Comparison of ENCODE assay signal across 9 cellular contexts in genomic region chr1:81803423-81804103, GRCh38. TPM values are rescaled to one million over a fixed set of nuclear protein-coding genes. Genes with fewer than 3 reads are reported as not detected.
DNase-seq lines count a peak whose midpoint lies in the region; ATAC-seq and TF ChIP-seq lines count a peak whose summit lies in the region.
"Had no signal": no experiment of that assay in that cellular context is flagged by ENCODE, and none has a peak within 500 bp of the region (broad histone marks: within the 10 kb centered on the region; RNA-seq: fewer than 3 reads in every experiment).

No MANE protein-coding gene starts in this region.

- DNase-seq in HAP-1 (ENCODE audit: low spot score in 2 of 2) (peak; percentile 65 to 70), right cardiac atrium (no peak), Karpas-422 (no peak)
- DNase-seq in activated effector memory CD4-positive, alpha-beta T cell treated with anti-CD3 and anti-CD28 coated beads, Interleukin-2, amount 50 U/mL, for 16 hours, result no peak
- DNase-seq in stimulated activated CD4-positive, alpha-beta T cell treated with anti-CD3 and anti-CD28 coated beads, Interleukin-15, amount 100 ng/mL, for 24 hours, result no peak

- no peak for TF ChIP-seq CTCF in WI38 (IDR thresholded peaks at IDR 0.05; ENCODE audit: low read depth, low read length)

- no peak overlapping the region for H2AFZ ChIP-seq in Karpas-422 (ENCODE audit: low read length)

- peaks cover 38% of the 10 kb centered on the region for H3K4me1 ChIP-seq in HAP-1
- H3K4me1 ChIP-seq in right cardiac atrium (ENCODE audit: control insufficient read depth, insufficient read depth, low read length), result no peaks in the 10 kb centered on the region
- H3K4me1 ChIP-seq in skeletal muscle tissue (ENCODE audit: control insufficient read depth in 3 of 3, insufficient read depth in 3 of 3, low read length in 3 of 3), result peaks cover 3 to 26% (median 6%) of the 10 kb centered on the region in 3 donors
- H3K4me1 ChIP-seq in Karpas-422 (ENCODE audit: low read length), result no peaks in the 10 kb centered on the region

- H3K4me3 ChIP-seq in HAP-1 (peak overlapping the region; percentile 69), WI38 (ENCODE audit: low read depth, low read length) (peak overlapping the region; percentile 56), right cardiac atrium (ENCODE audit: low read length) (peak overlapping the region; percentile 86), skeletal muscle tissue (ENCODE audit: low read length in 3 of 3) (peak overlapping the region; percentile 72 to 80 (median 79)), Karpas-422 (ENCODE audit: low read length) (no peak overlapping the region)

- H3K4me2 ChIP-seq in Karpas-422 (ENCODE audit: low read depth, low read length, poor library complexity, severe bottlenecking), result no peak overlapping the region

- no peaks in the 10 kb centered on the region for H3K9me3 ChIP-seq in HAP-1
- no peaks in the 10 kb centered on the region for H3K9me3 ChIP-seq in right cardiac atrium (ENCODE audit: control insufficient read depth, low read length)
- no peaks in the 10 kb centered on the region for H3K9me3 ChIP-seq in skeletal muscle tissue (ENCODE audit: control insufficient read depth in 3 of 3, low read length in 3 of 3)
- H3K9me3 ChIP-seq in Karpas-422 (ENCODE audit: low read length), result no peaks in the 10 kb centered on the region
- H3K9me3 ChIP-seq: neutrophil had no signal

- H3K27me3 ChIP-seq in HAP-1 (ENCODE audit: low read depth) (no peaks in the 10 kb centered on the region), right cardiac atrium (ENCODE audit: control insufficient read depth, insufficient read depth) (no peaks in the 10 kb centered on the region), skeletal muscle tissue (ENCODE audit: control insufficient read depth in 3 of 3, insufficient read depth in 3 of 3, low read length in 3 of 3) (peaks cover 21 to 33% (median 26%) of the 10 kb centered on the region in 3 donors), Karpas-422 (ENCODE audit: low read length) (no peaks in the 10 kb centered on the region; the same call in 1 of the 2 replicates)

- no peaks in the 10 kb centered on the region for H4K20me1 ChIP-seq in Karpas-422 (ENCODE audit: insufficient read depth, low read depth, low read length)

- H3K9ac ChIP-seq in skeletal muscle tissue (ENCODE audit: low read depth in 1 of 3, low read length in 3 of 3) (peak overlapping the region; percentile 55 to 80 (median 72)), Karpas-422 (ENCODE audit: low read length) (no peak overlapping the region)

- H3K36me3 ChIP-seq in HAP-1 (replicated peaks) (no peaks in the 10 kb centered on the region), skeletal muscle tissue (ENCODE audit: control insufficient read depth in 3 of 3, insufficient read depth in 3 of 3, low read length in 3 of 3) (no peaks in the 10 kb centered on the region), Karpas-422 (ENCODE audit: insufficient read depth, low read length) (no peaks in the 10 kb centered on the region)
- H3K36me3 ChIP-seq: neutrophil had no signal

- ATAC-seq in right cardiac atrium (peak in 1 of 2 donors; percentile 0), GM21529 (IDR thresholded peaks at IDR 0.05; ENCODE audit: unreplicated experiment) (no peak)

- no peaks in the 10 kb centered on the region for H3K9me2 ChIP-seq in Karpas-422 (replicated peaks; ENCODE audit: insufficient read depth, low read length)

- in situ Hi-C loops in HAP-1 (cut with MboI; ENCODE audit: low sequenced_read_pairs), result no loop called here

- H3K79me2 ChIP-seq in Karpas-422 (ENCODE audit: low read length), result no peaks in the 10 kb centered on the region

- H3K27ac ChIP-seq in right cardiac atrium (ENCODE audit: low read length) (peak overlapping the region; percentile 37), skeletal muscle tissue (ENCODE audit: low read depth, low read length) (peak overlapping the region; percentile 61), Karpas-422 (ENCODE audit: low read length) (no peak overlapping the region)
- H3K27ac ChIP-seq: neutrophil had no signal

- intact Hi-C loops in right cardiac atrium (cut with DNase I), result loop anchor here in 1 of 4 donors (5.0 to 10.0 kb wide), 2 partner anchors 171 to 491 kb away; no protein-coding TSS in a partner anchor

- 2% methylated on average over 15 of the region's 15 CpGs for WGBS in right cardiac atrium

RNA-seq across cellular contexts. Expression of gene ADGRL2, which starts 2.8 kb away (rescaled TPM):
- total RNA-seq in right cardiac atrium (10 to 100 TPM; 55.4 to 78.2 (median 70.8) TPM), skeletal muscle tissue (93.4 TPM)
- 41.5 TPM for polyA plus RNA-seq in right cardiac atrium
- not detected in 2 replicates for total RNA-seq in Karpas-422 (2014; rRNA removed; shearing (Covaris generic); ENCODE audit: low replicate concordance)

Comparison
In these comparisons a context has a peak if more than half of its experiments do, and no peak if none do; other contexts are left out.
1. DNase-seq: peak in HAP-1 (2 of 2); none in right cardiac atrium (0 of 3), activated effector memory CD4-positive, alpha-beta T cell treated with anti-CD3 and anti-CD28 coated beads, Interleukin-2, amount 50 U/mL, for 16 hours (single experiment), Karpas-422 (single experiment) and stimulated activated CD4-positive, alpha-beta T cell treated with anti-CD3 and anti-CD28 coated beads, Interleukin-15, amount 100 ng/mL, for 24 hours (single experiment).
2. RNA of gene ADGRL2, which starts 2.8 kb away (total RNA-seq): 93.4 TPM in skeletal muscle tissue (single experiment) and 55.4 to 78.2 TPM in right cardiac atrium; not detected in Karpas-422; every median in the first group is over 10 times any median in the second.